ENCODE assay signal across 20 cellular contexts in genomic region chr11:106691807-106692365, GRCh38.
"Had no signal": no experiment of that assay in that cellular context is flagged by ENCODE, and none has a peak within 500 bp of the region (broad histone marks: within the 10 kb centered on the region; RNA-seq: fewer than 3 reads in every experiment).

No MANE protein-coding gene starts in this region.

- H3K4me1 ChIP-seq: ascending aorta, heart left ventricle, upper lobe of left lung had no signal

- H3K9me3 ChIP-seq: ascending aorta, upper lobe of left lung had no signal

- H3K4me3 ChIP-seq: ascending aorta, heart left ventricle, upper lobe of left lung had no signal

- H3K27me3 ChIP-seq: ascending aorta, heart left ventricle, upper lobe of left lung had no signal

- H3K36me3 ChIP-seq: ascending aorta, heart left ventricle, upper lobe of left lung had no signal

- H3K27ac ChIP-seq: ascending aorta, heart left ventricle, upper lobe of left lung had no signal

- ATAC-seq: activated CD8-positive, alpha-beta memory T cell treated with anti-CD3 and anti-CD28 coated beads, Interleukin-2, amount 10 ng/mL, durations not matched to agents 7 days and 5 days; effector memory CD8-positive, alpha-beta T cell; heart left ventricle; left lobe of liver; natural killer cell; sciatic nerve; stimulated activated naive CD8-positive, alpha-beta T cell treated with anti-CD3 and anti-CD28 coated beads, Interleukin-15, Interleukin-2, amounts not matched to agents 100 U/mL and 50 U/mL, for 24 hours had no signal

- DNase-seq: activated CD4-positive, alpha-beta T cell treated with anti-CD3 and anti-CD28 coated beads for 1 hour; activated CD4-positive, alpha-beta T cell treated with anti-CD3 and anti-CD28 coated beads, Interleukin-2, amount 50 U/mL, for 48 hours; activated CD8-positive, alpha-beta memory T cell treated with anti-CD3 and anti-CD28 coated beads, Interleukin-2, amount 10 ng/mL, durations not matched to agents 7 days and 5 days; activated effector memory CD4-positive, alpha-beta T cell treated with anti-CD3 and anti-CD28 coated beads, Interleukin-2, amount 50 U/mL, for 16 hours; activated naive CD8-positive, alpha-beta T cell treated with anti-CD3 and anti-CD28 coated beads for 36 hours; activated T-cell treated with anti-CD3 and anti-CD28 coated beads, Interleukin-2, amount 50 U/mL, for 24 hours; cortex of kidney; effector memory CD8-positive, alpha-beta T cell; foreskin melanocyte; heart left ventricle; mammary epithelial cell; natural killer cell; stimulated activated CD4-positive, alpha-beta T cell treated with anti-CD3 and anti-CD28 coated beads, Interleukin-2, amount 100 ng/mL, for 48 hours; stimulated activated CD8-positive, alpha-beta memory T cell treated with anti-CD3 and anti-CD28 coated beads, Interleukin-4, amount 100 ng/mL, for 48 hours; stimulated activated naive CD8-positive, alpha-beta T cell treated with anti-CD3 and anti-CD28 coated beads, Interleukin-15, Interleukin-2, amounts not matched to agents 100 U/mL and 50 U/mL, for 24 hours; SW 1271; upper lobe of left lung had no signal
